26 cellular contexts compared by ENCODE assay signal in the genomic region with DNA sequence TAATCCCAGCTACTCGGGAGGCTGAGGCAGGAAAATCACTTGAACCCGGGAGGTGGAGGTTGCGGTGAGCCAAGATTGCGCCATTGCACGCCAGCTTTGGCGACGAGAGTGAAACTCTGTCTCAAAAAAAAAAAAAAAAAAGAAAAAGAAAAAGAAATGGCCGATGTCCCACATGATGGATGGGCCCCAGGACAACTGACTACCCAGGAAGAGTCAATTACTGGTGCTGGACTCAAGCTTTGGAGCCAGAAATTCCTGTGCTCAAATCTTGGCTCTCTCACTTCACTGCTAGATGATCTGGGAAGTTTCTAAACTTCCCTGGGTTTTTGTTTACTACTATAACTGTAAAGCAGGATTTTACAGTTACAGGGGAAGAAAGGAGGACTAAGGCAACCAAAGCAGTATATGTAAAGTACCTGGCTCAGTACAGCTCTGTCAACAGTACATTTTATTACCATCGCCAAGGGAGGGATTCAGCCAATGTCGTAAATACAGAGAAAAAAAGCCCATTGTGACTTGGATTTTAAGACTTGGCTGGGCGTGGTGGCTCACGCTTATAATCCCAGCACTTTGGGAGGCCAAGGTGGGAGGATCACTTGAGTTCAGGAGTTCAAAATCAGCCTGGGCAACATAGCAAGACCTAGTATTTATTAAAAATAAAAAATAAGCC. TPM values are rescaled to one million over a fixed set of nuclear protein-coding genes. Genes with fewer than 3 reads are reported as not detected.
DNase-seq lines count a peak whose midpoint lies in the region; ATAC-seq, FAIRE-seq and TF ChIP-seq lines count a peak whose summit lies in the region.
"Had no signal": no experiment of that assay in that cellular context is flagged by ENCODE, and none has a peak within 500 bp of the region (broad histone marks: within the 10 kb centered on the region; RNA-seq: fewer than 3 reads in every experiment).

No MANE protein-coding gene starts in this region.

- no peak for TF ChIP-seq EP300 in HepG2 (IDR thresholded peaks at IDR 0.05; ENCODE audit: low read depth in 2 of 2, low read length in 2 of 2)
- no peak for TF ChIP-seq EP300 in HepG2 (CRISPR knock-in tag; IDR thresholded peaks at IDR 0.05; ENCODE audit: borderline replicate concordance)

- H3K9ac ChIP-seq in HUES6 (ENCODE audit: low read length) (no peak overlapping the region), colonic mucosa (ENCODE audit: low read depth in 2 of 2, low read length in 2 of 2) (no peak overlapping the region), HepG2 (ENCODE audit: insufficient read depth, low read depth, low read length) (no peak overlapping the region)

- ATAC-seq in GM19467 (IDR thresholded peaks at IDR 0.05; ENCODE audit: unreplicated experiment) (no peak), HepG2 (no peak)
- ATAC-seq: left cardiac atrium, right lobe of liver had no signal

- H3K27me3 ChIP-seq in HUES6 (ENCODE audit: control insufficient read depth, insufficient read depth, low read length) (no peaks in the 10 kb centered on the region), colonic mucosa (no peaks in the 10 kb centered on the region), osteoblast (ENCODE audit: insufficient read depth, low read length) (no peaks in the 10 kb centered on the region), HepG2 (ENCODE audit: control insufficient read depth in 1 of 2, insufficient read depth in 2 of 2, low read length in 2 of 2) (no peaks in the 10 kb centered on the region)
- no peaks in the 10 kb centered on the region for H3K27me3 ChIP-seq in CD8-positive, alpha-beta memory T cell (ENCODE audit: insufficient read depth, low read length, poor library complexity, severe bottlenecking)
- H3K27me3 ChIP-seq: breast epithelium, right lobe of liver, SJCRH30, tibial artery had no signal

- H3K4me3 ChIP-seq in HUES6 (ENCODE audit: low read depth, low read length), result no peak overlapping the region
- H3K4me3 ChIP-seq in colonic mucosa, result no peak overlapping the region
- no peak overlapping the region for H3K4me3 ChIP-seq in osteoblast (ENCODE audit: insufficient read depth, low read length)
- no peak overlapping the region for H3K4me3 ChIP-seq in CD8-positive, alpha-beta memory T cell (ENCODE audit: low read length)
- no peak overlapping the region for H3K4me3 ChIP-seq in HepG2 (replicated peaks in 1 of 3; ENCODE audit: insufficient read depth in 1 of 3, low read depth in 2 of 3, low read length in 3 of 3)
- H3K4me3 ChIP-seq: breast epithelium, right lobe of liver, SJCRH30, tibial artery had no signal

- intact Hi-C loops in colonic mucosa (cut with DNase I), result loop anchor here (5.0 kb wide), 2 partner anchors 39 to 249 kb away; partner anchors contain the start of gene GFOD2
- intact Hi-C loops in HepG2 (cut with micrococcal nuclease; ENCODE audit: unreplicated experiment), result no loop called here

- CTCF ChIA-PET in CD8-positive, alpha-beta memory T cell (lab: Charles Lee), result no interaction called here
- CTCF ChIA-PET in HepG2 (lab: Yijun Ruan, JAX; ENCODE audit: low intra/inter-chr PET ratio, low total read pairs), result no interaction called here

- peaks cover 15% of the 10 kb centered on the region for H3K36me3 Mint-ChIP-seq in mesothelial cell of epicardium
- peaks cover 0 to 21% (median 0%) of the 10 kb centered on the region in 3 donors for H3K36me3 Mint-ChIP-seq in CD8-positive, alpha-beta memory T cell
- H3K36me3 Mint-ChIP-seq: activated naive CD8-positive, alpha-beta T cell treated with anti-CD3 and anti-CD28 coated beads for 36 hours had no signal

- no peaks in the 10 kb centered on the region for H3K9me3 Mint-ChIP-seq in mesothelial cell of epicardium
- H3K9me3 Mint-ChIP-seq in CD8-positive, alpha-beta memory T cell, result no peaks in the 10 kb centered on the region
- H3K9me3 Mint-ChIP-seq: activated CD4-positive, alpha-beta T cell treated with anti-CD3 and anti-CD28 coated beads, Interleukin-2, amount 10 ng/mL, durations not matched to agents 24 days and 14 days; activated naive CD8-positive, alpha-beta T cell treated with anti-CD3 and anti-CD28 coated beads for 36 hours; memory B cell had no signal

- H3K4me2 ChIP-seq in osteoblast (ENCODE audit: insufficient read depth, low read length) (no peak overlapping the region), HepG2 (ENCODE audit: low read depth, low read length) (no peak overlapping the region)

- WGBS in HepG2 (ENCODE audit: low lambda C conversion rate), result 96% methylated on average over 12 of the region's 12 CpGs

- H3K4me3 Mint-ChIP-seq in mesothelial cell of epicardium, result no peak overlapping the region
- no peak overlapping the region for H3K4me3 Mint-ChIP-seq in CD8-positive, alpha-beta memory T cell
- H3K4me3 Mint-ChIP-seq: activated CD4-positive, alpha-beta T cell treated with anti-CD3 and anti-CD28 coated beads, Interleukin-2, amount 10 ng/mL, durations not matched to agents 24 days and 14 days; activated naive CD8-positive, alpha-beta T cell treated with anti-CD3 and anti-CD28 coated beads for 36 hours; memory B cell had no signal

- no TSS peak for BruUV-seq in HepG2 (replicated peaks; lab: Mats Ljungman, UMichigan)

- TF ChIP-seq CTCF in colonic mucosa (IDR thresholded peaks at IDR 0.05) (no peak), osteoblast (IDR thresholded peaks at IDR 0.05; ENCODE audit: extremely low read depth, low read depth, low read length) (no peak), mesothelial cell of epicardium (IDR thresholded peaks at IDR 0.05; ENCODE audit: unreplicated experiment) (no peak), HepG2 (CRISPR knock-in tag; IDR thresholded peaks at IDR 0.05) (no peak)

- H3K27ac ChIP-seq in HUES6 (ENCODE audit: low read depth, low read length) (peak overlapping the region; percentile 49; the same call in 1 of the 2 replicates), colonic mucosa (peak overlapping the region; percentile 66), osteoblast (ENCODE audit: low read depth, low read length) (no peak overlapping the region), HepG2 (ENCODE audit: extremely low read length, insufficient read depth, low read length) (no peak overlapping the region)
- no peak overlapping the region for H3K27ac ChIP-seq in CD8-positive, alpha-beta memory T cell (ENCODE audit: low read depth, low read length)
- H3K27ac ChIP-seq: SJCRH30, tibial artery had no signal

- no peak for FAIRE-seq in HepG2 (lab: Jason Lieb, UNC)
- FAIRE-seq: endothelial cell of umbilical vein had no signal

- POLR2A ChIA-PET in CD8-positive, alpha-beta memory T cell (lab: Charles Lee), result no interaction called here
- POLR2A ChIA-PET in HepG2 (lab: Yijun Ruan, JAX), result no interaction called here

- H3K4me1 Mint-ChIP-seq in mesothelial cell of epicardium, result peaks cover 6% of the 10 kb centered on the region
- H3K4me1 Mint-ChIP-seq in CD8-positive, alpha-beta memory T cell, result no peaks in the 10 kb centered on the region
- H3K4me1 Mint-ChIP-seq: activated CD4-positive, alpha-beta T cell treated with anti-CD3 and anti-CD28 coated beads, Interleukin-2, amount 10 ng/mL, durations not matched to agents 24 days and 14 days had no signal

- TF ChIP-seq RAD21 in HepG2 (CRISPR knock-in tag; IDR thresholded peaks at IDR 0.05), result no peak

- H3K36me3 ChIP-seq in HUES6 (ENCODE audit: control insufficient read depth, insufficient read depth, low read length) (peaks cover 20% of the 10 kb centered on the region), colonic mucosa (no peaks in the 10 kb centered on the region), osteoblast (ENCODE audit: insufficient read depth, low read length) (peaks cover 10% of the 10 kb centered on the region), HepG2 (replicated peaks in 1 of 2; ENCODE audit: control insufficient read depth in 1 of 2, insufficient read depth in 2 of 2, low read length in 2 of 2) (peaks cover 9 to 15% of the 10 kb centered on the region in 2 experiments)
- peaks cover 9% of the 10 kb centered on the region for H3K36me3 ChIP-seq in CD8-positive, alpha-beta memory T cell (ENCODE audit: insufficient read depth, low read length)
- H3K36me3 ChIP-seq: breast epithelium, SJCRH30 had no signal

- H3K79me2 ChIP-seq in osteoblast (ENCODE audit: insufficient read depth, low read length) (no peaks in the 10 kb centered on the region), HepG2 (ENCODE audit: insufficient read depth, low read length) (no peaks in the 10 kb centered on the region)

- no peak for TF ChIP-seq POLR2A in HepG2 (IDR thresholded peaks at IDR 0.05; ENCODE audit: insufficient read depth in 1 of 2, low read depth in 2 of 2, low read length in 2 of 2)

- H3K4me1 ChIP-seq in HUES6 (ENCODE audit: control insufficient read depth, insufficient read depth, low read length), result no peaks in the 10 kb centered on the region; the same call in 1 of the 2 replicates
- peaks cover 9% of the 10 kb centered on the region for H3K4me1 ChIP-seq in colonic mucosa
- H3K4me1 ChIP-seq in osteoblast (ENCODE audit: insufficient read depth, low read length), result no peaks in the 10 kb centered on the region
- no peaks in the 10 kb centered on the region for H3K4me1 ChIP-seq in CD8-positive, alpha-beta memory T cell (ENCODE audit: insufficient read depth, low read length)
- no peaks in the 10 kb centered on the region for H3K4me1 ChIP-seq in HepG2 (ENCODE audit: insufficient read depth, low read length)
- H3K4me1 ChIP-seq: SJCRH30 had no signal

- in situ Hi-C loops in HepG2 (cut with HindIII; ENCODE audit: extremely low pct_ligation_motif_present, low pct_unique_long_range_greater_than_20kb), result no loop called here

- H2AFZ ChIP-seq in osteoblast (ENCODE audit: low read length) (no peak overlapping the region), HepG2 (ENCODE audit: low read length) (no peak overlapping the region)

- H3K27ac Mint-ChIP-seq in mesothelial cell of epicardium, result no peak overlapping the region
- peak overlapping the region in 2 of 8 donors; percentile 27 to 54 for H3K27ac Mint-ChIP-seq in CD8-positive, alpha-beta memory T cell
- H3K27ac Mint-ChIP-seq: activated CD4-positive, alpha-beta T cell treated with anti-CD3 and anti-CD28 coated beads, Interleukin-2, amount 10 ng/mL, durations not matched to agents 24 days and 14 days; activated naive CD8-positive, alpha-beta T cell treated with anti-CD3 and anti-CD28 coated beads for 36 hours; memory B cell had no signal

- H4K20me1 ChIP-seq in osteoblast (ENCODE audit: insufficient read depth, low read length) (no peaks in the 10 kb centered on the region), HepG2 (ENCODE audit: insufficient read depth, low read length) (no peaks in the 10 kb centered on the region)

- H3K9me3 ChIP-seq in HUES6 (ENCODE audit: control insufficient read depth, insufficient read depth, low read depth, low read length), result no peaks in the 10 kb centered on the region
- no peaks in the 10 kb centered on the region for H3K9me3 ChIP-seq in colonic mucosa
- H3K9me3 ChIP-seq in osteoblast (ENCODE audit: low read depth, low read length), result no peaks in the 10 kb centered on the region
- no peaks in the 10 kb centered on the region for H3K9me3 ChIP-seq in CD8-positive, alpha-beta memory T cell (ENCODE audit: low read length)
- no peaks in the 10 kb centered on the region for H3K9me3 ChIP-seq in HepG2 (ENCODE audit: low read length)
- H3K9me3 ChIP-seq: breast epithelium, right lobe of liver, SJCRH30, tibial artery had no signal

- no peaks in the 10 kb centered on the region for H3K27me3 Mint-ChIP-seq in mesothelial cell of epicardium (ENCODE audit: low read depth)
- H3K27me3 Mint-ChIP-seq in CD8-positive, alpha-beta memory T cell, result peaks cover 0 to 2% of the 10 kb centered on the region in 2 donors
- H3K27me3 Mint-ChIP-seq: activated CD4-positive, alpha-beta T cell treated with anti-CD3 and anti-CD28 coated beads, Interleukin-2, amount 10 ng/mL, durations not matched to agents 24 days and 14 days; activated naive CD8-positive, alpha-beta T cell treated with anti-CD3 and anti-CD28 coated beads for 36 hours; memory B cell had no signal

- DNase-seq in colonic mucosa, result peak; percentile 64
- peak; percentile 55 for DNase-seq in osteoblast (ENCODE audit: insufficient read length, low spot score, missing footprints)
- DNase-seq in mesothelial cell of epicardium (ENCODE audit: low spot score in 2 of 2, unreplicated experiment in 2 of 2), result no peak
- DNase-seq in CD8-positive, alpha-beta memory T cell, result no peak
- no peak for DNase-seq in HepG2 (ENCODE audit: low spot score)
- DNase-seq: activated CD4-positive, alpha-beta T cell treated with anti-CD3 and anti-CD28 coated beads, Interleukin-2, amount 10 ng/mL, durations not matched to agents 24 days and 14 days; activated effector memory CD4-positive, alpha-beta T cell treated with Interleukin-2 at 50 U/mL for 16 hours; activated naive CD8-positive, alpha-beta T cell treated with anti-CD3 and anti-CD28 coated beads for 36 hours; anterior cingulate cortex; C1 segment of cervical spinal cord; hypothalamus; left cardiac atrium; NCI-H146; NCI-H226; NCI-H748 treated with DMSO at 0.1 percent for 48 hours; SJCRH30; stimulated activated CD4-positive, alpha-beta T cell treated with anti-CD3 and anti-CD28 coated beads, Interleukin-4, amount 100 ng/mL, for 1 hour; SW 1271; T-helper 9 cell; tibial artery had no signal

RNA-seq across cellular contexts. Expression of gene C16orf86, which starts 11.9 kb away (rescaled TPM):
- total RNA-seq in colonic mucosa (1 to 10 TPM; 1.1 to 1.4 TPM), osteoblast (6.2 and 6.9 TPM in 2 replicates), mesothelial cell of epicardium (1.2 to 2.0 TPM (median 1.8 TPM) in 3 replicates), HepG2 (2016; rRNA removed; fragmentation: Illumina TruSeq; extraction: Trizol) (1.7 and 3.1 TPM in 2 replicates)
- total RNA-seq in CD8-positive, alpha-beta memory T cell, result 1 to 10 TPM in 1 of 2 experiments, under 1 TPM in 1; 0.79 to 1.9 TPM
- 2.7 TPM for polyA plus RNA-seq in CD8-positive, alpha-beta memory T cell
- 1.9 and 2.8 TPM in 2 replicates for total RNA-seq in HepG2 (2016; cell fraction: cytosol; rRNA removed; fragmentation: Illumina TruSeq; extraction: Trizol; ENCODE audit: low read depth)
- 2.1 and 4.2 TPM in 2 replicates for total RNA-seq in HepG2 (2016; cell fraction: insoluble cytoplasmic fraction; rRNA removed; fragmentation: Illumina TruSeq; extraction: Trizol)
- 2.2 and 3.5 TPM in 2 replicates for total RNA-seq in HepG2 (2016; cell fraction: membrane; rRNA removed; fragmentation: Illumina TruSeq; extraction: Trizol)
- total RNA-seq in HepG2 (2016; cell fraction: nucleus; rRNA removed; fragmentation: Illumina TruSeq; extraction: Trizol), result 1.9 and 4.3 TPM in 2 replicates
- polyA plus RNA-seq in HepG2 (2011; rRNA removed), result 1.5 and 2.0 TPM in 2 replicates
- polyA plus RNA-seq in HepG2 (2011; cell fraction: cytosol; rRNA removed), result 1.8 and 2.8 TPM in 2 replicates
- polyA plus RNA-seq in HepG2 (2011; cell fraction: nucleus; rRNA removed), result 7.9 and 8.0 TPM in 2 replicates
- 1.3 and 1.7 TPM in 2 replicates for polyA plus RNA-seq in HepG2 (2012)
- polyA plus RNA-seq in HepG2 (2016; cell fraction: cytosol; fragmentation: Illumina TruSeq; extraction: Trizol; ENCODE audit: low read depth), result 1.6 and 2.1 TPM in 2 replicates
- polyA plus RNA-seq in HepG2 (2016; cell fraction: insoluble cytoplasmic fraction; fragmentation: Illumina TruSeq; extraction: Trizol; ENCODE audit: low read depth), result 2.2 and 3.1 TPM in 2 replicates
- polyA plus RNA-seq in HepG2 (2016; cell fraction: membrane; fragmentation: Illumina TruSeq; extraction: Trizol; ENCODE audit: low read depth), result 2.3 and 2.5 TPM in 2 replicates
- polyA plus RNA-seq in HepG2 (2016; cell fraction: nucleus; fragmentation: Illumina TruSeq; extraction: Trizol; ENCODE audit: insufficient read depth, low read depth), result 5.2 and 6.4 TPM in 2 replicates
- polyA minus RNA-seq in HepG2 (2011; rRNA and poly(A)+ RNA removed; ENCODE audit: low replicate concordance), result 0.12 and 1.3 TPM in 2 replicates
- 0.53 and 0.79 TPM in 2 replicates for polyA minus RNA-seq in HepG2 (2011; cell fraction: cytosol; rRNA and poly(A)+ RNA removed)
- 0.62 and 0.64 TPM in 2 replicates for polyA minus RNA-seq in HepG2 (2011; cell fraction: nucleus; rRNA and poly(A)+ RNA removed)

RNA-seq across cellular contexts. Expression of gene ENKD1, which starts 11.9 kb away (rescaled TPM):
- total RNA-seq in colonic mucosa (10 to 100 TPM in 1 of 2 donors, 1 to 10 TPM in 1; 9.1 to 13.0 TPM), osteoblast (13.3 and 15.9 TPM in 2 replicates), mesothelial cell of epicardium (11.7 to 13.0 TPM (median 12.8 TPM) in 3 replicates), HepG2 (2016; rRNA removed; fragmentation: Illumina TruSeq; extraction: Trizol) (20.8 and 21.4 TPM in 2 replicates)
- 10 to 100 TPM; 15.1 to 15.6 TPM for total RNA-seq in CD8-positive, alpha-beta memory T cell
- 1.7 TPM for polyA plus RNA-seq in CD8-positive, alpha-beta memory T cell
- total RNA-seq in HepG2 (2016; cell fraction: cytosol; rRNA removed; fragmentation: Illumina TruSeq; extraction: Trizol; ENCODE audit: low read depth), result 10.8 and 12.4 TPM in 2 replicates
- 17.9 and 24.2 TPM in 2 replicates for total RNA-seq in HepG2 (2016; cell fraction: insoluble cytoplasmic fraction; rRNA removed; fragmentation: Illumina TruSeq; extraction: Trizol)
- 17.6 and 19.5 TPM in 2 replicates for total RNA-seq in HepG2 (2016; cell fraction: membrane; rRNA removed; fragmentation: Illumina TruSeq; extraction: Trizol)
- total RNA-seq in HepG2 (2016; cell fraction: nucleus; rRNA removed; fragmentation: Illumina TruSeq; extraction: Trizol), result 13.8 and 15.4 TPM in 2 replicates
- 10.8 and 12.2 TPM in 2 replicates for polyA plus RNA-seq in HepG2 (2011; rRNA removed)
- 6.0 and 11.2 TPM in 2 replicates for polyA plus RNA-seq in HepG2 (2011; cell fraction: cytosol; rRNA removed)
- polyA plus RNA-seq in HepG2 (2011; cell fraction: nucleus; rRNA removed), result 29.2 and 37.2 TPM in 2 replicates
- polyA plus RNA-seq in HepG2 (2012), result 9.4 and 12.3 TPM in 2 replicates
- 11.8 and 13.2 TPM in 2 replicates for polyA plus RNA-seq in HepG2 (2016; cell fraction: cytosol; fragmentation: Illumina TruSeq; extraction: Trizol; ENCODE audit: low read depth)
- polyA plus RNA-seq in HepG2 (2016; cell fraction: insoluble cytoplasmic fraction; fragmentation: Illumina TruSeq; extraction: Trizol; ENCODE audit: low read depth), result 18.0 and 18.5 TPM in 2 replicates
- polyA plus RNA-seq in HepG2 (2016; cell fraction: membrane; fragmentation: Illumina TruSeq; extraction: Trizol; ENCODE audit: low read depth), result 9.5 and 15.3 TPM in 2 replicates
- polyA plus RNA-seq in HepG2 (2016; cell fraction: nucleus; fragmentation: Illumina TruSeq; extraction: Trizol; ENCODE audit: insufficient read depth, low read depth), result 33.6 and 35.0 TPM in 2 replicates
- polyA minus RNA-seq in HepG2 (2011; rRNA and poly(A)+ RNA removed; ENCODE audit: low replicate concordance), result 6.6 and 7.1 TPM in 2 replicates
- polyA minus RNA-seq in HepG2 (2011; cell fraction: cytosol; rRNA and poly(A)+ RNA removed), result 4.5 and 7.8 TPM in 2 replicates
- polyA minus RNA-seq in HepG2 (2011; cell fraction: nucleus; rRNA and poly(A)+ RNA removed), result 3.6 and 3.9 TPM in 2 replicates

RNA-seq across cellular contexts. Expression of gene PARD6A, which starts 17.7 kb away (rescaled TPM):
- total RNA-seq in colonic mucosa (10 to 100 TPM in 1 of 2 donors, 1 to 10 TPM in 1; 4.6 to 10.3 TPM), osteoblast (2.4 and 2.9 TPM in 2 replicates), mesothelial cell of epicardium (1.9 to 2.2 TPM (median 1.9 TPM) in 3 replicates), HepG2 (2016; rRNA removed; fragmentation: Illumina TruSeq; extraction: Trizol) (3.0 and 4.3 TPM in 2 replicates)
- 10 to 100 TPM; 16.7 to 18.3 TPM for total RNA-seq in CD8-positive, alpha-beta memory T cell
- 14.7 TPM for polyA plus RNA-seq in CD8-positive, alpha-beta memory T cell
- total RNA-seq in HepG2 (2016; cell fraction: cytosol; rRNA removed; fragmentation: Illumina TruSeq; extraction: Trizol; ENCODE audit: low read depth), result 22.8 and 24.1 TPM in 2 replicates
- 2.5 and 4.0 TPM in 2 replicates for total RNA-seq in HepG2 (2016; cell fraction: insoluble cytoplasmic fraction; rRNA removed; fragmentation: Illumina TruSeq; extraction: Trizol)
- total RNA-seq in HepG2 (2016; cell fraction: membrane; rRNA removed; fragmentation: Illumina TruSeq; extraction: Trizol), result 18.3 and 19.1 TPM in 2 replicates
- 1.6 and 2.2 TPM in 2 replicates for total RNA-seq in HepG2 (2016; cell fraction: nucleus; rRNA removed; fragmentation: Illumina TruSeq; extraction: Trizol)
- polyA plus RNA-seq in HepG2 (2011; rRNA removed), result 3.5 and 3.6 TPM in 2 replicates
- polyA plus RNA-seq in HepG2 (2011; cell fraction: cytosol; rRNA removed), result 4.3 and 6.9 TPM in 2 replicates
- polyA plus RNA-seq in HepG2 (2011; cell fraction: nucleus; rRNA removed), result 2.8 and 3.0 TPM in 2 replicates
- 1.3 and 2.2 TPM in 2 replicates for polyA plus RNA-seq in HepG2 (2012)
- 26.8 and 27.5 TPM in 2 replicates for polyA plus RNA-seq in HepG2 (2016; cell fraction: cytosol; fragmentation: Illumina TruSeq; extraction: Trizol; ENCODE audit: low read depth)
- 2.2 and 3.0 TPM in 2 replicates for polyA plus RNA-seq in HepG2 (2016; cell fraction: insoluble cytoplasmic fraction; fragmentation: Illumina TruSeq; extraction: Trizol; ENCODE audit: low read depth)
- 17.4 and 17.7 TPM in 2 replicates for polyA plus RNA-seq in HepG2 (2016; cell fraction: membrane; fragmentation: Illumina TruSeq; extraction: Trizol; ENCODE audit: low read depth)
- polyA plus RNA-seq in HepG2 (2016; cell fraction: nucleus; fragmentation: Illumina TruSeq; extraction: Trizol; ENCODE audit: insufficient read depth, low read depth), result 1.5 and 2.9 TPM in 2 replicates
- polyA minus RNA-seq in HepG2 (2011; rRNA and poly(A)+ RNA removed; ENCODE audit: low replicate concordance), result 2.8 and 3.8 TPM in 2 replicates
- polyA minus RNA-seq in HepG2 (2011; cell fraction: cytosol; rRNA and poly(A)+ RNA removed), result 0.79 and 2.1 TPM in 2 replicates
- 0.50 and 0.77 TPM in 2 replicates for polyA minus RNA-seq in HepG2 (2011; cell fraction: nucleus; rRNA and poly(A)+ RNA removed)

RNA-seq across cellular contexts. Expression of gene ACD, which starts 18.4 kb away (rescaled TPM):
- total RNA-seq in colonic mucosa (10 to 100 TPM; 11.8 to 27.5 TPM), osteoblast (16.5 and 18.8 TPM in 2 replicates), mesothelial cell of epicardium (24.5 to 27.9 TPM (median 25.8 TPM) in 3 replicates), HepG2 (2016; rRNA removed; fragmentation: Illumina TruSeq; extraction: Trizol) (26.1 and 32.6 TPM in 2 replicates)
- 10 to 100 TPM; 79.1 to 81.7 TPM for total RNA-seq in CD8-positive, alpha-beta memory T cell
- 55.6 TPM for polyA plus RNA-seq in CD8-positive, alpha-beta memory T cell
- 11.9 and 12.4 TPM in 2 replicates for total RNA-seq in HepG2 (2016; cell fraction: cytosol; rRNA removed; fragmentation: Illumina TruSeq; extraction: Trizol; ENCODE audit: low read depth)
- total RNA-seq in HepG2 (2016; cell fraction: insoluble cytoplasmic fraction; rRNA removed; fragmentation: Illumina TruSeq; extraction: Trizol), result 22.4 and 31.8 TPM in 2 replicates
- 20.9 and 24.1 TPM in 2 replicates for total RNA-seq in HepG2 (2016; cell fraction: membrane; rRNA removed; fragmentation: Illumina TruSeq; extraction: Trizol)
- total RNA-seq in HepG2 (2016; cell fraction: nucleus; rRNA removed; fragmentation: Illumina TruSeq; extraction: Trizol), result 18.3 and 24.0 TPM in 2 replicates
- 37.1 and 38.3 TPM in 2 replicates for polyA plus RNA-seq in HepG2 (2011; rRNA removed)
- polyA plus RNA-seq in HepG2 (2011; cell fraction: cytosol; rRNA removed), result 15.3 and 28.8 TPM in 2 replicates
- polyA plus RNA-seq in HepG2 (2011; cell fraction: nucleus; rRNA removed), result 82.8 and 84.5 TPM in 2 replicates
- polyA plus RNA-seq in HepG2 (2012), result 28.9 and 29.0 TPM in 2 replicates
- polyA plus RNA-seq in HepG2 (2016; cell fraction: cytosol; fragmentation: Illumina TruSeq; extraction: Trizol; ENCODE audit: low read depth), result 18.7 and 21.0 TPM in 2 replicates
- 30.7 and 42.2 TPM in 2 replicates for polyA plus RNA-seq in HepG2 (2016; cell fraction: insoluble cytoplasmic fraction; fragmentation: Illumina TruSeq; extraction: Trizol; ENCODE audit: low read depth)
- polyA plus RNA-seq in HepG2 (2016; cell fraction: membrane; fragmentation: Illumina TruSeq; extraction: Trizol; ENCODE audit: low read depth), result 29.3 and 29.6 TPM in 2 replicates
- 42.9 and 46.5 TPM in 2 replicates for polyA plus RNA-seq in HepG2 (2016; cell fraction: nucleus; fragmentation: Illumina TruSeq; extraction: Trizol; ENCODE audit: insufficient read depth, low read depth)
- polyA minus RNA-seq in HepG2 (2011; rRNA and poly(A)+ RNA removed; ENCODE audit: low replicate concordance), result 39.4 and 41.0 TPM in 2 replicates
- 18.9 and 21.7 TPM in 2 replicates for polyA minus RNA-seq in HepG2 (2011; cell fraction: cytosol; rRNA and poly(A)+ RNA removed)
- polyA minus RNA-seq in HepG2 (2011; cell fraction: nucleus; rRNA and poly(A)+ RNA removed), result 18.6 and 22.8 TPM in 2 replicates

RNA-seq across cellular contexts. Expression of gene CARMIL2, which starts 33.5 kb away (rescaled TPM):
- total RNA-seq in colonic mucosa (1 to 10 TPM; 1.9 to 2.5 TPM), osteoblast (under 0.01 TPM in 2 replicates), mesothelial cell of epicardium (6.7 to 10.2 TPM (median 8.0 TPM) in 3 replicates), HepG2 (2016; rRNA removed; fragmentation: Illumina TruSeq; extraction: Trizol) (0.91 and 1.3 TPM in 2 replicates)
- total RNA-seq in CD8-positive, alpha-beta memory T cell, result 100 to 1,000 TPM; 124 to 139 TPM
- 24.5 TPM for polyA plus RNA-seq in CD8-positive, alpha-beta memory T cell
- total RNA-seq in HepG2 (2016; cell fraction: cytosol; rRNA removed; fragmentation: Illumina TruSeq; extraction: Trizol; ENCODE audit: low read depth), result 0.35 TPM in 1 of 2 replicates, not detected in the other
- total RNA-seq in HepG2 (2016; cell fraction: insoluble cytoplasmic fraction; rRNA removed; fragmentation: Illumina TruSeq; extraction: Trizol), result 0.70 and 1.1 TPM in 2 replicates
- 0.53 and 0.79 TPM in 2 replicates for total RNA-seq in HepG2 (2016; cell fraction: membrane; rRNA removed; fragmentation: Illumina TruSeq; extraction: Trizol)
- total RNA-seq in HepG2 (2016; cell fraction: nucleus; rRNA removed; fragmentation: Illumina TruSeq; extraction: Trizol), result 1.4 and 1.8 TPM in 2 replicates
- polyA plus RNA-seq in HepG2 (2011; rRNA removed), result 2.7 and 3.9 TPM in 2 replicates
- 1.2 and 1.7 TPM in 2 replicates for polyA plus RNA-seq in HepG2 (2011; cell fraction: cytosol; rRNA removed)
- polyA plus RNA-seq in HepG2 (2011; cell fraction: nucleus; rRNA removed), result 44.9 and 54.0 TPM in 2 replicates
- polyA plus RNA-seq in HepG2 (2012), result 3.5 and 5.1 TPM in 2 replicates
- polyA plus RNA-seq in HepG2 (2016; cell fraction: cytosol; fragmentation: Illumina TruSeq; extraction: Trizol; ENCODE audit: low read depth), result 0.63 and 0.69 TPM in 2 replicates
- 0.79 and 1.0 TPM in 2 replicates for polyA plus RNA-seq in HepG2 (2016; cell fraction: insoluble cytoplasmic fraction; fragmentation: Illumina TruSeq; extraction: Trizol; ENCODE audit: low read depth)
- polyA plus RNA-seq in HepG2 (2016; cell fraction: membrane; fragmentation: Illumina TruSeq; extraction: Trizol; ENCODE audit: low read depth), result 0.58 and 0.64 TPM in 2 replicates
- polyA plus RNA-seq in HepG2 (2016; cell fraction: nucleus; fragmentation: Illumina TruSeq; extraction: Trizol; ENCODE audit: insufficient read depth, low read depth), result 6.0 and 8.0 TPM in 2 replicates
- 0.23 and 5.9 TPM in 2 replicates for polyA minus RNA-seq in HepG2 (2011; rRNA and poly(A)+ RNA removed; ENCODE audit: low replicate concordance)
- polyA minus RNA-seq in HepG2 (2011; cell fraction: cytosol; rRNA and poly(A)+ RNA removed), result 1.2 and 3.3 TPM in 2 replicates
- polyA minus RNA-seq in HepG2 (2011; cell fraction: nucleus; rRNA and poly(A)+ RNA removed), result 8.9 and 9.2 TPM in 2 replicates

Comparison
In these comparisons a context has a peak if more than half of its experiments do, and no peak if none do; other contexts are left out.
1. H3K27ac ChIP-seq: peak in HUES6 (single experiment) and colonic mucosa (single experiment); none in osteoblast (single experiment), CD8-positive, alpha-beta memory T cell (single experiment) and HepG2 (single experiment).
2. DNase-seq: peak in colonic mucosa (single experiment) and osteoblast (single experiment); none in mesothelial cell of epicardium (0 of 2), CD8-positive, alpha-beta memory T cell (0 of 5) and HepG2 (single experiment).